Comparison of ENCODE assay signal across 7 cellular contexts in the genomic region with DNA sequence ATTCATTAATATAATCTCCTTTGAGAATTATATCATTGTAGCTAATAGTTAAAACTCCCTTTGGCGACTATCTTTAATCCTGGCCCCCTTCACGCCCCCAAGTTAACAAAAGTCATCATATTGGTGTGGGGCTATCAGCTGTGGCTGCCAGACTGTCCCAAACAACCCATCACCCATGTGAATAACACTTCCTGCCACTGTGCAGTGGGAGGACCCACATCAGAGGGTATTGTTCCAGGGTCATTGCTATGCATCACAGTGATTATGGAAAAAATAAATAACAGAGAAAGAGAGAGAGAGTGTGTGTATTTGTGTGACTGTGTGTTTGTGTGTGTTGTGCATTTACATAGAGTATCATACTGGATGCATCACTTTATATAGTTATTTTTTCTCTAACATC.
"Had no signal": no experiment of that assay in that cellular context is flagged by ENCODE, and none has a peak within 500 bp of the region (broad histone marks: within the 10 kb centered on the region; RNA-seq: fewer than 3 reads in every experiment).

No MANE protein-coding gene starts in this region.

- H3K27me3 Mint-ChIP-seq: IgD-negative memory B cell had no signal

- H3K36me3 Mint-ChIP-seq: IgD-negative memory B cell had no signal

- H2AFZ ChIP-seq: GM23248 had no signal

- H3K4me3 ChIP-seq: GM23248 had no signal

- H3K27ac ChIP-seq: GM23248, HL-60 had no signal

- DNase-seq: GM23248, H9, HCEC 1CT, KBM-7 had no signal

- H3K4me3 Mint-ChIP-seq: H9, IgD-negative memory B cell had no signal

- ATAC-seq: HepG2 had no signal

- H3K27ac Mint-ChIP-seq: IgD-negative memory B cell had no signal
